In the genomic region with DNA sequence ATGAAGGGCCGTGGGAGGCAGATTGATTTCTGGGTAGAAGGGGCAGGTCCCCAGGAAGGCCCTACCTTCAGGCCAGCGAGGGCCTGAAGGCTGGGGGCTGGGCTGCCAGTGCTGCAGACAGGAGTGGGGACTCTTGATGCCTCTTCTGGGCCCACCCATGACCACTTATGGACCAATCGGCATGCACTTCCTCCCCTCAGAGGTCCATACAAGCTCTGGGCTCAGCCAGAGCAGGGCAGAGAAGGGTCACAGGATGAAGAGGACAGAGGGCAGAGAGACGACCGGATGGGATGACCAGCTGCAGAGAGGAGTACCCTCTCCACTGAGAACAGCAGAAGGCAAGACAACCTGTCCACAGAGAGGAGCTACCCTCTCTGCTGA, we compare ENCODE assay signal across 8 cellular contexts.
DNase-seq lines count a peak whose midpoint lies in the region; ATAC-seq, FAIRE-seq and TF ChIP-seq lines count a peak whose summit lies in the region.

No MANE protein-coding gene starts in this region.

- dilution Hi-C loops in keratinocyte (cut with MboI; ENCODE audit: extremely low pct_ligation_motif_present, low sequenced_read_pairs) = no loop called here

- H3K9me1 ChIP-seq in keratinocyte (ENCODE audit: control insufficient read depth, extremely low read depth, insufficient read depth, low read length) = no peaks in the 10 kb centered on the region

- no peak overlapping the region for H3K27ac ChIP-seq in keratinocyte (ENCODE audit: control insufficient read depth, insufficient read depth, low read length)
- H3K27ac ChIP-seq in aorta (ENCODE audit: low read depth in 1 of 2, low read length in 2 of 2) = no peak overlapping the region

- peak overlapping the region; percentile 84 for H2AFZ ChIP-seq in keratinocyte (ENCODE audit: control insufficient read depth, low read length)

- peak overlapping the region; percentile 72 for H3K4me2 ChIP-seq in keratinocyte (ENCODE audit: control insufficient read depth, extremely low read depth, insufficient read depth, low read depth, low read length)

- ATAC-seq in activated CD4-positive, alpha-beta T cell treated with anti-CD3 and anti-CD28 coated beads for 36 hours = peak; percentile 27
- peak; percentile 40 for ATAC-seq in HG03103 (IDR thresholded peaks at IDR 0.05; ENCODE audit: low read depth, unreplicated experiment)
- peak; percentile 4 for ATAC-seq in aorta (ENCODE audit: low FRiP score)

- H3K4me1 Mint-ChIP-seq in activated CD4-positive, alpha-beta T cell treated with anti-CD3 and anti-CD28 coated beads for 36 hours = peaks cover 20% of the 10 kb centered on the region
- H3K4me1 Mint-ChIP-seq in activated CD4-positive, alpha-beta memory T cell treated with anti-CD3 and anti-CD28 coated beads for 36 hours (ENCODE audit: low read depth) = peaks cover 19% of the 10 kb centered on the region

- peaks cover 8% of the 10 kb centered on the region for H3K9me3 ChIP-seq in keratinocyte (ENCODE audit: control insufficient read depth, low read depth, low read length)
- peaks cover 2% of the 10 kb centered on the region for H3K9me3 ChIP-seq in aorta (ENCODE audit: control insufficient read depth, low read length)

- FAIRE-seq in keratinocyte (lab: Jason Lieb, UNC) = no peak

- H3K4me1 ChIP-seq in keratinocyte (ENCODE audit: control insufficient read depth, extremely low read depth, insufficient read depth, low read length) = peaks cover 5% of the 10 kb centered on the region
- H3K4me1 ChIP-seq in aorta (ENCODE audit: control insufficient read depth in 1 of 2, insufficient read depth in 2 of 2, low read length in 2 of 2) = no peaks in the 10 kb centered on the region

- WGBS in aorta, 2 donors = 64 to 66% methylated on average over 5 of the region's 5 CpGs

- POLR2A ChIA-PET in activated CD4-positive, alpha-beta T cell treated with anti-CD3 and anti-CD28 coated beads for 36 hours (lab: Charles Lee) = interaction anchor here (1.3 kb wide), 1 partner anchor 272 kb away, joined by 5 read pairs; the partner anchor contains the start of gene NCAPG2
- POLR2A ChIA-PET in activated CD4-positive, alpha-beta memory T cell treated with anti-CD3 and anti-CD28 coated beads for 36 hours (lab: Charles Lee) = interaction anchor here (1.6 to 1.9 kb wide), 3 partner anchors 113 to 221 kb away, joined by 5 to 7 read pairs (median 6); partner anchors contain the start of gene ESYT2

- H3K27me3 Mint-ChIP-seq in activated CD4-positive, alpha-beta T cell treated with anti-CD3 and anti-CD28 coated beads for 36 hours = no peaks in the 10 kb centered on the region
- H3K27me3 Mint-ChIP-seq in activated CD4-positive, alpha-beta memory T cell treated with anti-CD3 and anti-CD28 coated beads for 36 hours = no peaks in the 10 kb centered on the region

- intact Hi-C loops in activated CD4-positive, alpha-beta T cell treated with anti-CD3 and anti-CD28 coated beads for 36 hours (cut with DNase I, micrococcal nuclease) = loop anchor here (1.0 to 10.0 kb wide), 8 partner anchors 41 to 581 kb away; partner anchors contain the start of genes NCAPG2 (in 1 of the 2) and PTPRN2 (in 1 of the 2)
- intact Hi-C loops in activated CD4-positive, alpha-beta memory T cell treated with anti-CD3 and anti-CD28 coated beads for 36 hours (cut with micrococcal nuclease) = loop anchor here (2.0 to 10.0 kb wide), 5 partner anchors 94 to 582 kb away; partner anchors contain the start of genes ESYT2 and NCAPG2
- intact Hi-C loops in aorta (cut with DNase I) = loop anchor here in 1 of 2 donors (2.0 kb wide), 1 partner anchor 282 kb away; no protein-coding TSS in a partner anchor

- CTCF ChIA-PET in activated CD4-positive, alpha-beta T cell treated with anti-CD3 and anti-CD28 coated beads for 36 hours (lab: Charles Lee) = interaction anchor here (0.7 to 2.0 kb wide), 33 partner anchors 9 to 1373 kb away, joined by 3 to 12 read pairs (median 4); partner anchors contain the start of gene VIPR2
- CTCF ChIA-PET in activated CD4-positive, alpha-beta memory T cell treated with anti-CD3 and anti-CD28 coated beads for 36 hours (lab: Charles Lee) = interaction anchor here (0.6 to 2.2 kb wide), 52 partner anchors 9 to 543 kb away, joined by 3 to 33 read pairs (median 5); partner anchors contain the start of genes ESYT2 and NCAPG2

- no peaks in the 10 kb centered on the region for H3K36me3 ChIP-seq in keratinocyte (ENCODE audit: control insufficient read depth in 2 of 2, extremely low read depth in 1 of 2, insufficient read depth in 2 of 2, low read length in 2 of 2)
- no peaks in the 10 kb centered on the region for H3K36me3 ChIP-seq in aorta (ENCODE audit: control insufficient read depth in 1 of 2, insufficient read depth in 2 of 2, low read length in 1 of 2)

- H3K9ac ChIP-seq in keratinocyte (ENCODE audit: control insufficient read depth, extremely low read depth, insufficient read depth, low read length) = no peak overlapping the region

- H3K79me2 ChIP-seq in keratinocyte (ENCODE audit: control insufficient read depth, insufficient read depth, low read length) = no peaks in the 10 kb centered on the region

- H3K4me3 ChIP-seq in keratinocyte (ENCODE audit: control insufficient read depth in 2 of 3, extremely low read depth in 1 of 3, insufficient read depth in 2 of 3, low read depth in 1 of 3, low read length in 3 of 3) (no peak overlapping the region), aorta (ENCODE audit: low read length in 2 of 2) (no peak overlapping the region)

- DNase-seq in activated CD4-positive, alpha-beta T cell treated with anti-CD3 and anti-CD28 coated beads for 36 hours = no peak
- DNase-seq in activated CD4-positive, alpha-beta T cell treated with anti-CD3 and anti-CD28 coated beads, Interleukin-2, amount 50 U/mL, for 1 hour = no peak
- no peak for DNase-seq in activated CD4-positive, alpha-beta memory T cell treated with anti-CD3 and anti-CD28 coated beads for 36 hours
- DNase-seq in keratinocyte (ENCODE audit: low read depth, low spot score) (no peak), aorta (no peak), anterior cingulate cortex (lab: John Stamatoyannopoulos, UW) (no peak)
- no peak for DNase-seq in activated CD8-positive, alpha-beta memory T cell treated with anti-CD3 and anti-CD28 coated beads, Interleukin-2, amount 50 U/mL, for 48 hours

- peak overlapping the region; percentile 93 for H3K27ac Mint-ChIP-seq in activated CD4-positive, alpha-beta T cell treated with anti-CD3 and anti-CD28 coated beads for 36 hours
- peak overlapping the region; percentile 65 for H3K27ac Mint-ChIP-seq in activated CD4-positive, alpha-beta memory T cell treated with anti-CD3 and anti-CD28 coated beads for 36 hours

- H3K9me3 Mint-ChIP-seq in activated CD4-positive, alpha-beta T cell treated with anti-CD3 and anti-CD28 coated beads for 36 hours (ENCODE audit: low read depth) = peaks cover 2% of the 10 kb centered on the region
- H3K9me3 Mint-ChIP-seq in activated CD4-positive, alpha-beta memory T cell treated with anti-CD3 and anti-CD28 coated beads for 36 hours = peaks cover 11% of the 10 kb centered on the region

- H3K27me3 ChIP-seq in keratinocyte (ENCODE audit: control insufficient read depth, extremely low read depth, insufficient read depth, low read length) (no peaks in the 10 kb centered on the region), aorta (ENCODE audit: control insufficient read depth in 1 of 2, insufficient read depth in 2 of 2, low read length in 1 of 2) (no peaks in the 10 kb centered on the region)

- H3K36me3 Mint-ChIP-seq in activated CD4-positive, alpha-beta T cell treated with anti-CD3 and anti-CD28 coated beads for 36 hours (ENCODE audit: low read depth) = peaks cover 3% of the 10 kb centered on the region
- no peaks in the 10 kb centered on the region for H3K36me3 Mint-ChIP-seq in activated CD4-positive, alpha-beta memory T cell treated with anti-CD3 and anti-CD28 coated beads for 36 hours

- peak overlapping the region; percentile 69 for H3K4me3 Mint-ChIP-seq in activated CD4-positive, alpha-beta T cell treated with anti-CD3 and anti-CD28 coated beads for 36 hours
- H3K4me3 Mint-ChIP-seq in activated CD4-positive, alpha-beta memory T cell treated with anti-CD3 and anti-CD28 coated beads for 36 hours = peak overlapping the region; percentile 71

- no peaks in the 10 kb centered on the region for H4K20me1 ChIP-seq in keratinocyte (ENCODE audit: control insufficient read depth, extremely low read depth, insufficient read depth, low read length)

- no peak for TF ChIP-seq CTCF in keratinocyte (optimal IDR thresholded peaks at IDR 0.05 in 1 of 3, IDR thresholded peaks at IDR 0.05 in 1 of 3, conservative IDR thresholded peaks at IDR 0.05 in 1 of 3; ENCODE audit: extremely low read depth in 1 of 3, insufficient read depth in 2 of 3, low read length in 3 of 3)
